8 cellular contexts compared by ENCODE assay signal in genomic region chr3:100710355-100711198, GRCh38. TPM values are rescaled to one million over a fixed set of nuclear protein-coding genes. Genes with fewer than 3 reads are reported as not detected.
A peak's percentile ranks its signal among the peaks of the same experiment; 100 is the strongest.
DNase-seq lines count a peak whose midpoint lies in the region; ATAC-seq and TF ChIP-seq lines count a peak whose summit lies in the region.

No MANE protein-coding gene starts in this region.

- peak overlapping the region; percentile 95 to 99 for H3K27ac ChIP-seq in right atrium auricular region

- H3K9me3 Mint-ChIP-seq in activated naive CD4-positive, alpha-beta T cell treated with anti-CD3 and anti-CD28 coated beads, Interleukin-2, amount 10 ng/mL, durations not matched to agents 7 days and 5 days, result peaks cover 7% of the 10 kb centered on the region

- H3K4me1 ChIP-seq in right atrium auricular region, result peaks cover 0 to 43% of the 10 kb centered on the region in 2 donors

- ATAC-seq in GM19035 (IDR thresholded peaks at IDR 0.05; ENCODE audit: unreplicated experiment) (peak; percentile 31), HG03354 (IDR thresholded peaks at IDR 0.05; ENCODE audit: poor library complexity, severe bottlenecking, unreplicated experiment) (peak; percentile 49)

- DNase-seq in BJ (ENCODE audit: low read depth) (no peak), SIG-M5 (lab: John Stamatoyannopoulos, UW) (peak; percentile 67), right atrium auricular region (ENCODE audit: low spot score) (no peak), skeletal muscle cell (ENCODE audit: low read depth) (no peak), hippocampal formation (lab: John Stamatoyannopoulos, UW) (no peak)
- peak; percentile 75 for DNase-seq in activated naive CD4-positive, alpha-beta T cell treated with anti-CD3 and anti-CD28 coated beads, Interleukin-2, amount 10 ng/mL, durations not matched to agents 7 days and 5 days

- H3K4me3 ChIP-seq in BJ (ENCODE audit: low read depth, low read length), result peak overlapping the region; percentile 74
- peak overlapping the region; percentile 86 to 89 for H3K4me3 ChIP-seq in right atrium auricular region
- peak overlapping the region; percentile 80 for H3K4me3 ChIP-seq in skeletal muscle cell (ENCODE audit: low read depth, low read length)

- peaks cover 5% of the 10 kb centered on the region for H3K27me3 Mint-ChIP-seq in activated naive CD4-positive, alpha-beta T cell treated with anti-CD3 and anti-CD28 coated beads, Interleukin-2, amount 10 ng/mL, durations not matched to agents 7 days and 5 days

- TF ChIP-seq CTCF in BJ (IDR thresholded peaks at IDR 0.05; ENCODE audit: insufficient read depth, low read depth, low read length) (peak; percentile 53), right atrium auricular region (IDR thresholded peaks at IDR 0.05) (peak in 1 of 2 donors; percentile 12)

- POLR2A ChIA-PET in BJ (lab: Charles Lee), result interaction anchor here (0.6 kb wide), 1 partner anchor 250 kb away, joined by 3 read pairs; no protein-coding TSS in a partner anchor

- H3K27me3 ChIP-seq in BJ (ENCODE audit: control insufficient read depth, insufficient read depth, low read length), result no peaks in the 10 kb centered on the region
- H3K27me3 ChIP-seq in right atrium auricular region, result no peaks in the 10 kb centered on the region

- H3K27ac Mint-ChIP-seq in activated naive CD4-positive, alpha-beta T cell treated with anti-CD3 and anti-CD28 coated beads, Interleukin-2, amount 10 ng/mL, durations not matched to agents 7 days and 5 days, result peak overlapping the region; percentile 82

- peak overlapping the region; percentile 76 for H3K4me3 Mint-ChIP-seq in activated naive CD4-positive, alpha-beta T cell treated with anti-CD3 and anti-CD28 coated beads, Interleukin-2, amount 10 ng/mL, durations not matched to agents 7 days and 5 days

- CTCF ChIA-PET in BJ (lab: Yijun Ruan, JAX), result interaction anchor here (0.8 to 1.6 kb wide), 8 partner anchors 12 to 671 kb away, joined by 3 to 6 read pairs (median 4); no protein-coding TSS in a partner anchor
- CTCF ChIA-PET in activated naive CD4-positive, alpha-beta T cell treated with anti-CD3 and anti-CD28 coated beads, Interleukin-2, amount 10 ng/mL, durations not matched to agents 7 days and 5 days (lab: Charles Lee), result interaction anchor here (0.6 to 2.5 kb wide), 19 partner anchors 9 to 893 kb away, joined by 3 to 7 read pairs (median 3); partner anchors contain the start of gene CMSS1

- H3K9me3 ChIP-seq in right atrium auricular region, result no peaks in the 10 kb centered on the region

- H3K36me3 ChIP-seq in BJ (ENCODE audit: control insufficient read depth, insufficient read depth, low read length), result peaks cover 2% of the 10 kb centered on the region; the same call in 1 of the 2 replicates
- H3K36me3 ChIP-seq in right atrium auricular region, result peaks cover 21% of the 10 kb centered on the region

- H3K4me1 Mint-ChIP-seq in activated naive CD4-positive, alpha-beta T cell treated with anti-CD3 and anti-CD28 coated beads, Interleukin-2, amount 10 ng/mL, durations not matched to agents 7 days and 5 days, result peaks cover 48% of the 10 kb centered on the region

- H3K36me3 Mint-ChIP-seq in activated naive CD4-positive, alpha-beta T cell treated with anti-CD3 and anti-CD28 coated beads, Interleukin-2, amount 10 ng/mL, durations not matched to agents 7 days and 5 days, result peaks cover 44% of the 10 kb centered on the region

RNA-seq across cellular contexts. Expression of gene TFG, which starts 1.3 kb away (rescaled TPM):
- polyA plus RNA-seq in BJ (2011; rRNA removed), result 70.3 and 97.7 TPM in 2 replicates
- 41.3 and 48.6 TPM in 2 replicates for polyA minus RNA-seq in BJ (2011; rRNA and poly(A)+ RNA removed)
- total RNA-seq in right atrium auricular region, result 100 to 1,000 TPM in 1 of 2 donors, 10 to 100 TPM in 1; 79.1 to 111 TPM

Comparison
In these comparisons a context has a peak if more than half of its experiments do, and no peak if none do; other contexts are left out.
1. DNase-seq: peak in SIG-M5 (single experiment) and activated naive CD4-positive, alpha-beta T cell treated with anti-CD3 and anti-CD28 coated beads, Interleukin-2, amount 10 ng/mL, durations not matched to agents 7 days and 5 days (single experiment); none in BJ (single experiment), right atrium auricular region (single experiment), skeletal muscle cell (single experiment) and hippocampal formation (0 of 2).
2. Peak in every context shown above with its lines, with median percentiles within 50 percentile points of each other: H3K4me3 ChIP-seq.